In genomic region chr13:35927554-35927953, GRCh38 we compare ENCODE assay signal across 10 cellular contexts.
A peak's percentile ranks its signal among the peaks of the same experiment; 100 is the strongest.
DNase-seq lines count a peak whose midpoint lies in the region; ATAC-seq and TF ChIP-seq lines count a peak whose summit lies in the region.
"Had no signal": no experiment of that assay in that cellular context is flagged by ENCODE, and none has a peak within 500 bp of the region (broad histone marks: within the 10 kb centered on the region; RNA-seq: fewer than 3 reads in every experiment).

No MANE protein-coding gene starts in this region.

- peaks cover 0 to 4% of the 10 kb centered on the region in 2 donors for H3K9me3 Mint-ChIP-seq in stimulated activated naive CD8-positive, alpha-beta T cell treated with anti-CD3 and anti-CD28 coated beads, Interleukin-15, amount 100 ng/mL, for 72 hours

- no peaks in the 10 kb centered on the region for H3K27me3 Mint-ChIP-seq in stimulated activated naive CD8-positive, alpha-beta T cell treated with anti-CD3 and anti-CD28 coated beads, Interleukin-15, amount 100 ng/mL, for 72 hours

- no peak for TF ChIP-seq CTCF in foreskin keratinocyte (conservative IDR thresholded peaks at IDR 0.05)
- no peak for TF ChIP-seq CTCF in retinal pigment epithelial cell (conservative IDR thresholded peaks at IDR 0.05; ENCODE audit: low read depth, low read length)

- H3K4me3 ChIP-seq in retinal pigment epithelial cell (ENCODE audit: low read length), result no peak overlapping the region
- H3K4me3 ChIP-seq: skin epidermis had no signal

- ATAC-seq in foreskin keratinocyte (peak; percentile 44), HG03108 (IDR thresholded peaks at IDR 0.05; ENCODE audit: unreplicated experiment) (no peak), HG03175 (IDR thresholded peaks at IDR 0.05; ENCODE audit: unreplicated experiment) (no peak), GM19351 (IDR thresholded peaks at IDR 0.05; ENCODE audit: unreplicated experiment) (no peak)
- no peak for ATAC-seq in stimulated activated naive CD8-positive, alpha-beta T cell treated with anti-CD3 and anti-CD28 coated beads, Interleukin-15, amount 100 ng/mL, for 72 hours

- H3K27me3 ChIP-seq in foreskin keratinocyte, result no peaks in the 10 kb centered on the region

- no peaks in the 10 kb centered on the region for H3K4me1 Mint-ChIP-seq in stimulated activated naive CD8-positive, alpha-beta T cell treated with anti-CD3 and anti-CD28 coated beads, Interleukin-15, amount 100 ng/mL, for 72 hours

- no peak overlapping the region for H3K27ac Mint-ChIP-seq in stimulated activated naive CD8-positive, alpha-beta T cell treated with anti-CD3 and anti-CD28 coated beads, Interleukin-15, amount 100 ng/mL, for 72 hours

- DNase-seq in GM03348 (ENCODE audit: low spot score) (peak; percentile 24), SW480 (ENCODE audit: low spot score) (peak; percentile 14), foreskin keratinocyte (peak; percentile 16 to 34), retinal pigment epithelial cell (ENCODE audit: low read depth) (peak; percentile 85)
- no peak for DNase-seq in stimulated activated naive CD8-positive, alpha-beta T cell treated with anti-CD3 and anti-CD28 coated beads, Interleukin-15, amount 100 ng/mL, for 72 hours
- DNase-seq: activated CD8-positive, alpha-beta memory T cell treated with anti-CD3 and anti-CD28 coated beads for 24 hours had no signal

- H3K27ac ChIP-seq in foreskin keratinocyte, result no peak overlapping the region

- H3K4me1 ChIP-seq in foreskin keratinocyte, result no peaks in the 10 kb centered on the region

- H3K4me3 Mint-ChIP-seq in stimulated activated naive CD8-positive, alpha-beta T cell treated with anti-CD3 and anti-CD28 coated beads, Interleukin-15, amount 100 ng/mL, for 72 hours, result no peak overlapping the region

Comparison
In these comparisons a context has a peak if more than half of its experiments do, and no peak if none do; other contexts are left out.
1. DNase-seq: peak in GM03348 (single experiment), SW480 (single experiment), foreskin keratinocyte (2 of 2) and retinal pigment epithelial cell (single experiment); none in stimulated activated naive CD8-positive, alpha-beta T cell treated with anti-CD3 and anti-CD28 coated beads, Interleukin-15, amount 100 ng/mL, for 72 hours (0 of 2).